ENCODE assay signal across 25 cellular contexts in genomic region chr1:167186198-167186750, GRCh38. TPM values are rescaled to one million over a fixed set of nuclear protein-coding genes. Genes with fewer than 3 reads are reported as not detected.
DNase-seq lines count a peak whose midpoint lies in the region; ATAC-seq and TF ChIP-seq lines count a peak whose summit lies in the region.
"Had no signal": no experiment of that assay in that cellular context is flagged by ENCODE, and none has a peak within 500 bp of the region (broad histone marks: within the 10 kb centered on the region; RNA-seq: fewer than 3 reads in every experiment).

No MANE protein-coding gene starts in this region.

- H3K9me3 Mint-ChIP-seq in glutamatergic neuron (ENCODE audit: unreplicated experiment) = no peaks in the 10 kb centered on the region
- H3K9me3 Mint-ChIP-seq: activated B cell treated with CpG ODN at 0.5 μM for 24 hours; activated CD4-positive, alpha-beta T cell treated with anti-CD3 and anti-CD28 coated beads, Interleukin-2, amount 10 ng/mL, durations not matched to agents 7 days and 5 days; CD4-positive, alpha-beta memory T cell; T-cell had no signal

- TF ChIP-seq CTCF in glutamatergic neuron (IDR thresholded peaks at IDR 0.05; ENCODE audit: partially characterized antibody, unreplicated experiment) = no peak

- peaks cover 4% of the 10 kb centered on the region for H3K27me3 Mint-ChIP-seq in glutamatergic neuron (ENCODE audit: unreplicated experiment)
- H3K27me3 Mint-ChIP-seq: activated naive CD8-positive, alpha-beta T cell had no signal

- H3K36me3 Mint-ChIP-seq in glutamatergic neuron (ENCODE audit: unreplicated experiment) = peaks cover 6% of the 10 kb centered on the region
- H3K36me3 Mint-ChIP-seq: activated naive CD8-positive, alpha-beta T cell; T-cell had no signal

- no peak for ATAC-seq in HG03108 (IDR thresholded peaks at IDR 0.05; ENCODE audit: unreplicated experiment)
- ATAC-seq in GM21529 (IDR thresholded peaks at IDR 0.05; ENCODE audit: unreplicated experiment) = no peak
- no peak for ATAC-seq in HG02885 (IDR thresholded peaks at IDR 0.05; ENCODE audit: poor library complexity, unreplicated experiment)
- ATAC-seq: gastrocnemius medialis, left ventricle myocardium superior, sciatic nerve, T-cell had no signal

- peak overlapping the region; percentile 50 for H3K27ac Mint-ChIP-seq in glutamatergic neuron (ENCODE audit: unreplicated experiment)
- H3K27ac Mint-ChIP-seq: activated B cell treated with CpG ODN at 0.5 μM for 24 hours; activated CD4-positive, alpha-beta T cell treated with anti-CD3 and anti-CD28 coated beads, Interleukin-2, amount 10 ng/mL, durations not matched to agents 7 days and 5 days; activated naive CD8-positive, alpha-beta T cell; T-cell had no signal

- H3K4me1 Mint-ChIP-seq in glutamatergic neuron (ENCODE audit: low read depth, unreplicated experiment) = peaks cover 10% of the 10 kb centered on the region
- H3K4me1 Mint-ChIP-seq: activated B cell treated with CpG ODN at 0.5 μM for 24 hours; activated CD4-positive, alpha-beta T cell treated with anti-CD3 and anti-CD28 coated beads, Interleukin-2, amount 10 ng/mL, durations not matched to agents 7 days and 5 days; T-cell had no signal

- no peak overlapping the region for H3K4me3 Mint-ChIP-seq in glutamatergic neuron (ENCODE audit: unreplicated experiment)
- H3K4me3 Mint-ChIP-seq: activated B cell treated with CpG ODN at 0.5 μM for 24 hours; activated CD4-positive, alpha-beta T cell treated with anti-CD3 and anti-CD28 coated beads, Interleukin-2, amount 10 ng/mL, durations not matched to agents 7 days and 5 days; activated naive CD8-positive, alpha-beta T cell; CD4-positive, alpha-beta memory T cell; T-cell had no signal

- DNase-seq in NCI-H2171 treated with DMSO at 0.1 percent for 48 hours (lab: John Stamatoyannopoulos, UW) (peak; percentile 59), NCI-H2171 (lab: John Stamatoyannopoulos, UW) (no peak), NCI-H82 treated with DMSO at 0.1 percent for 48 hours (lab: John Stamatoyannopoulos, UW; ENCODE audit: unreplicated experiment) (peak; percentile 73), glutamatergic neuron (no peak)
- DNase-seq in stimulated activated CD4-positive, alpha-beta T cell treated with anti-CD3 and anti-CD28 coated beads, Interleukin-4, amount 100 ng/mL, for 4 hours = no peak
- DNase-seq: activated B cell treated with CpG ODN at 0.5 μM for 24 hours; activated CD4-positive, alpha-beta T cell treated with anti-CD3 and anti-CD28 coated beads, Interleukin-2, amount 10 ng/mL, durations not matched to agents 7 days and 5 days; activated effector memory CD4-positive, alpha-beta T cell treated with Interleukin-2 at 50 U/mL for 16 hours; activated T-cell treated with anti-CD3 and anti-CD28 coated beads, Interleukin-2, amount 50 U/mL, for 1 hour; CD4-positive, alpha-beta memory T cell; gastrocnemius medialis; islet precursor cell; left ventricle myocardium superior; NCI-H1048; NCI-H2029; NCI-H510A; NK-92 treated with Interleukin-12 subunit alpha and Interleukin-12 subunit beta, amount 100 ng/mL, for 24 hours; stimulated activated CD4-positive, alpha-beta T cell treated with anti-CD3 and anti-CD28 coated beads, Interleukin-4, amount 100 ng/mL, for 1 hour; T-cell; transverse colon had no signal

RNA-seq across cellular contexts. Expression of gene POU2F1, which starts 34.4 kb away (rescaled TPM):
- total RNA-seq in glutamatergic neuron (ENCODE audit: unreplicated experiment) = 37.7 TPM

Comparison
In these comparisons a context has a peak if more than half of its experiments do, and no peak if none do; other contexts are left out.
1. DNase-seq: peak in NCI-H2171 treated with DMSO at 0.1 percent for 48 hours (single experiment) and NCI-H82 treated with DMSO at 0.1 percent for 48 hours (single experiment); none in NCI-H2171 (single experiment), glutamatergic neuron (single experiment) and stimulated activated CD4-positive, alpha-beta T cell treated with anti-CD3 and anti-CD28 coated beads, Interleukin-4, amount 100 ng/mL, for 4 hours (0 of 2).